Comparison of ENCODE assay signal across 8 cellular contexts in genomic region chr2:25700221-25700660, GRCh38. TPM values are rescaled to one million over a fixed set of nuclear protein-coding genes. Genes with fewer than 3 reads are reported as not detected.
A peak's percentile ranks its signal among the peaks of the same experiment; 100 is the strongest.
DNase-seq lines count a peak whose midpoint lies in the region; ATAC-seq and FAIRE-seq lines count a peak whose summit lies in the region.

No MANE protein-coding gene starts in this region.

- H3K9ac ChIP-seq in mesenchymal stem cell (ENCODE audit: low read length), result no peak overlapping the region

- WGBS in mesenchymal stem cell, result 29% methylated on average over 2 of the region's 6 CpGs

- no peak overlapping the region for H3K18ac ChIP-seq in mesenchymal stem cell (ENCODE audit: low read depth in 1 of 2, low read length in 2 of 2)

- peak; percentile 66 for DNase-seq in NCI-H510A treated with DMSO at 0.1 percent for 48 hours (lab: John Stamatoyannopoulos, UW)
- no peak for DNase-seq in NCI-H510A (lab: John Stamatoyannopoulos, UW)
- DNase-seq in HTR-8/SVneo (ENCODE audit: insufficient read length, low spot score), result peak; percentile 63
- DNase-seq in RKO (ENCODE audit: low spot score), result peak; percentile 81
- DNase-seq in cerebellum (ENCODE audit: low spot score), result peak; percentile 69
- DNase-seq in mesenchymal stem cell, result peak; percentile 42
- DNase-seq in urothelium cell line (ENCODE audit: low spot score), result peak; percentile 62

- H3K14ac ChIP-seq in mesenchymal stem cell (ENCODE audit: low read length in 2 of 2), result no peak overlapping the region

- H3K4me2 ChIP-seq in mesenchymal stem cell (ENCODE audit: low read length, poor library complexity, severe bottlenecking), result no peak overlapping the region

- no peak overlapping the region for H4K8ac ChIP-seq in mesenchymal stem cell (ENCODE audit: low read length)

- H2BK120ac ChIP-seq in mesenchymal stem cell (ENCODE audit: low read depth, low read length), result no peak overlapping the region

- no peaks in the 10 kb centered on the region for H3K36me3 ChIP-seq in mesenchymal stem cell (ENCODE audit: control insufficient read depth in 1 of 2, insufficient read depth in 2 of 2, low read depth in 1 of 2, low read length in 2 of 2)

- ATAC-seq in GM18909 (IDR thresholded peaks at IDR 0.05; ENCODE audit: poor library complexity, unreplicated experiment), result no peak

- no peak overlapping the region for H2BK12ac ChIP-seq in mesenchymal stem cell (ENCODE audit: low read length in 2 of 2)

- no peak overlapping the region for H3K23ac ChIP-seq in mesenchymal stem cell (ENCODE audit: low read length in 2 of 2)

- H3K27me3 ChIP-seq in mesenchymal stem cell (ENCODE audit: control insufficient read depth in 1 of 2, insufficient read depth in 1 of 2, low read length in 2 of 2), result peaks cover 4 to 42% of the 10 kb centered on the region in 2 experiments

- no peak overlapping the region for H3K4me3 ChIP-seq in mesenchymal stem cell (ENCODE audit: insufficient read depth in 1 of 2, low read depth in 1 of 2, low read length in 2 of 2)

- H3K4ac ChIP-seq in mesenchymal stem cell (ENCODE audit: low read depth in 1 of 2, low read length in 2 of 2), result no peak overlapping the region

- H3K79me1 ChIP-seq in mesenchymal stem cell (replicated peaks; ENCODE audit: low read length, poor library complexity, severe bottlenecking), result no peaks in the 10 kb centered on the region

- H2BK5ac ChIP-seq in mesenchymal stem cell (ENCODE audit: low read depth, low read length, poor library complexity, severe bottlenecking), result no peak overlapping the region

- H2BK15ac ChIP-seq in mesenchymal stem cell (ENCODE audit: low read depth, poor library complexity, severe bottlenecking), result no peak overlapping the region

- no peak overlapping the region for H4K91ac ChIP-seq in mesenchymal stem cell (ENCODE audit: low read length)

- H3K4me1 ChIP-seq in mesenchymal stem cell (ENCODE audit: control insufficient read depth, insufficient read depth, low read depth, low read length), result peaks cover 10% of the 10 kb centered on the region

- FAIRE-seq in HTR-8/SVneo (lab: Jason Lieb, UNC) (peak; percentile 16), urothelium cell line (lab: Jason Lieb, UNC) (no peak)

- no peak overlapping the region for H3K27ac ChIP-seq in mesenchymal stem cell (ENCODE audit: low read length, poor library complexity, severe bottlenecking)

- H2AFZ ChIP-seq in mesenchymal stem cell (ENCODE audit: low read depth, low read length), result no peak overlapping the region

- no peak overlapping the region for H2AK5ac ChIP-seq in mesenchymal stem cell (ENCODE audit: low read length, severe bottlenecking)

- H3K9me3 ChIP-seq in mesenchymal stem cell (ENCODE audit: control insufficient read depth, low read length), result no peaks in the 10 kb centered on the region

RNA-seq across cellular contexts. Expression of gene DTNB, which starts 26.9 kb away (rescaled TPM):
- total RNA-seq in cerebellum, result 39.9 TPM
- polyA plus RNA-seq in mesenchymal stem cell (2013, experiment 1 of 2), result 2.3 TPM
- 3.0 TPM for polyA plus RNA-seq in mesenchymal stem cell (2013, experiment 2 of 2)
